In the genomic region with DNA sequence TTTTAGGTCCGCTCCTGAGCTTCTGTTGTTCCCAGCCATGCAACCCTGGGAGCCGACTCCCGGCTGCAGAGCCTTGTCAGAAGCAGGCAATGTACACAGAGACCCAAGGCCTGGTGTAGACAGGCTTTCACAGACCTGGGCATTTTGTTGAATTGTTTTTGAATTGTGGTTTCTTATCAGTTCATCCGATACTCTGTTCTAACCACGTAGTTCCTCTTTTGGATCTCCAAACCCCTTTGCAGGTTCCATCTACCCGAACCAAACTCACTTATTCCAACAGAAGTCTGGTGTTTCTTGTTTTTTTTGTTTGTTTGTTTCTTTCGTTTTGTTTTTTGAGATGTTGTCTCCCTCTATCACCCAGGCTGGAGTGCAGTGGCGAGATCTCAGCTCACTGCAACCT, we compare ENCODE assay signal across 14 cellular contexts. TPM values are rescaled to one million over a fixed set of nuclear protein-coding genes. Genes with fewer than 3 reads are reported as not detected.
A peak's percentile ranks its signal among the peaks of the same experiment; 100 is the strongest.
DNase-seq lines count a peak whose midpoint lies in the region; ATAC-seq and TF ChIP-seq lines count a peak whose summit lies in the region.
"Had no signal": no experiment of that assay in that cellular context is flagged by ENCODE, and none has a peak within 500 bp of the region (broad histone marks: within the 10 kb centered on the region; RNA-seq: fewer than 3 reads in every experiment).

No MANE protein-coding gene starts in this region.

- no peak for DNase-seq in activated CD8-positive, alpha-beta memory T cell treated with anti-CD3 and anti-CD28 coated beads, Interleukin-2, amount 10 ng/mL, durations not matched to agents 7 days and 5 days
- no peak for DNase-seq in activated CD8-positive, alpha-beta memory T cell treated with anti-CD3 and anti-CD28 coated beads, Interleukin-2, amount 50 U/mL, for 4 hours
- DNase-seq in HPDE6-E6E7 (ENCODE audit: extremely low spot score): no peak
- no peak for DNase-seq in hepatocyte (ENCODE audit: low spot score)
- no peak for DNase-seq in posterior cingulate gyrus
- DNase-seq: caudate nucleus, DMS53, substantia nigra had no signal

- H4K20me1 ChIP-seq in SU-DHL-6 (ENCODE audit: low read depth, low read length): no peaks in the 10 kb centered on the region
- H4K20me1 ChIP-seq in hepatocyte (ENCODE audit: insufficient read depth, poor library complexity, severe bottlenecking): no peaks in the 10 kb centered on the region

- peak overlapping the region; percentile 16 for H3K4me3 Mint-ChIP-seq in activated CD8-positive, alpha-beta memory T cell treated with anti-CD3 and anti-CD28 coated beads, Interleukin-2, amount 10 ng/mL, durations not matched to agents 7 days and 5 days
- H3K4me3 Mint-ChIP-seq in IgD-negative memory B cell: peak overlapping the region; percentile 58 to 91 (median 88)
- H3K4me3 Mint-ChIP-seq in stimulated activated memory B cell treated with anti-CD40 and anti-IgM and Interleukin-4, amounts not matched to agents 10 μg/mL and 1 μg/mL and 100 μg/mL, for 72 hours: peak overlapping the region; percentile 64
- H3K4me3 Mint-ChIP-seq: WTC11 had no signal

- intact Hi-C loops in posterior cingulate gyrus (cut with DNase I): no loop called here

- H3K9me2 ChIP-seq in SU-DHL-6 (replicated peaks; ENCODE audit: insufficient read depth, low read length) (no peaks in the 10 kb centered on the region), hepatocyte (replicated peaks; ENCODE audit: insufficient read depth) (no peaks in the 10 kb centered on the region)

- H3K36me3 ChIP-seq in SU-DHL-6 (ENCODE audit: low read length) (no peaks in the 10 kb centered on the region), hepatocyte (replicated peaks; ENCODE audit: insufficient read depth, low read depth) (no peaks in the 10 kb centered on the region)
- H3K36me3 ChIP-seq: esophagus muscularis mucosa had no signal

- TF ChIP-seq CTCF in SU-DHL-6 (IDR thresholded peaks at IDR 0.05; ENCODE audit: insufficient read depth, low read length, poor library complexity, severe bottlenecking): no peak
- no peak for TF ChIP-seq CTCF in hepatocyte (IDR thresholded peaks at IDR 0.05; ENCODE audit: poor library complexity)

- H3K4me3 ChIP-seq in SU-DHL-6 (ENCODE audit: insufficient read depth, low read length, poor library complexity, severe bottlenecking) (peak overlapping the region; percentile 39), hepatocyte (no peak overlapping the region)
- H3K4me3 ChIP-seq: esophagus muscularis mucosa had no signal

- CTCF ChIA-PET in activated CD8-positive, alpha-beta memory T cell treated with anti-CD3 and anti-CD28 coated beads, Interleukin-2, amount 10 ng/mL, durations not matched to agents 7 days and 5 days (lab: Charles Lee): no interaction called here

- H3K9me3 ChIP-seq in SU-DHL-6 (ENCODE audit: insufficient read depth, low read length): no peaks in the 10 kb centered on the region
- no peaks in the 10 kb centered on the region for H3K9me3 ChIP-seq in hepatocyte (ENCODE audit: low read depth)
- H3K9me3 ChIP-seq: esophagus muscularis mucosa had no signal

- H3K36me3 Mint-ChIP-seq in activated CD8-positive, alpha-beta memory T cell treated with anti-CD3 and anti-CD28 coated beads, Interleukin-2, amount 10 ng/mL, durations not matched to agents 7 days and 5 days: no peaks in the 10 kb centered on the region
- H3K36me3 Mint-ChIP-seq in IgD-negative memory B cell: peaks cover 4% of the 10 kb centered on the region
- no peaks in the 10 kb centered on the region for H3K36me3 Mint-ChIP-seq in stimulated activated memory B cell treated with anti-CD40 and anti-IgM and Interleukin-4, amounts not matched to agents 10 μg/mL and 1 μg/mL and 100 μg/mL, for 72 hours
- H3K36me3 Mint-ChIP-seq: WTC11 had no signal

- H3K4me2 ChIP-seq in SU-DHL-6 (ENCODE audit: low read depth, low read length, poor library complexity, severe bottlenecking) (peak overlapping the region; percentile 90), hepatocyte (no peak overlapping the region)

- H3K9me3 Mint-ChIP-seq in activated CD8-positive, alpha-beta memory T cell treated with anti-CD3 and anti-CD28 coated beads, Interleukin-2, amount 10 ng/mL, durations not matched to agents 7 days and 5 days (ENCODE audit: low read depth): no peaks in the 10 kb centered on the region
- H3K9me3 Mint-ChIP-seq in IgD-negative memory B cell: no peaks in the 10 kb centered on the region
- H3K9me3 Mint-ChIP-seq in stimulated activated memory B cell treated with anti-CD40 and anti-IgM and Interleukin-4, amounts not matched to agents 10 μg/mL and 1 μg/mL and 100 μg/mL, for 72 hours: peaks cover 3% of the 10 kb centered on the region
- H3K9me3 Mint-ChIP-seq: WTC11 had no signal

- 86% methylated on average over 8 of the region's 8 CpGs for WGBS in hepatocyte (ENCODE audit: low lambda C conversion rate, missing lambda C conversion rate)

- H3K27ac Mint-ChIP-seq in activated CD8-positive, alpha-beta memory T cell treated with anti-CD3 and anti-CD28 coated beads, Interleukin-2, amount 10 ng/mL, durations not matched to agents 7 days and 5 days: no peak overlapping the region
- H3K27ac Mint-ChIP-seq in IgD-negative memory B cell: peak overlapping the region; percentile 81 to 99 (median 83)
- H3K27ac Mint-ChIP-seq in stimulated activated memory B cell treated with anti-CD40 and anti-IgM and Interleukin-4, amounts not matched to agents 10 μg/mL and 1 μg/mL and 100 μg/mL, for 72 hours: peak overlapping the region; percentile 57
- H3K27ac Mint-ChIP-seq: WTC11 had no signal

- peak overlapping the region; percentile 60 for H3K9ac ChIP-seq in SU-DHL-6 (ENCODE audit: low read length)

- ATAC-seq in activated CD8-positive, alpha-beta memory T cell treated with anti-CD3 and anti-CD28 coated beads, Interleukin-2, amount 10 ng/mL, durations not matched to agents 7 days and 5 days: peak; percentile 45
- ATAC-seq in stimulated activated memory B cell treated with anti-CD40 and anti-IgM and Interleukin-4, amounts not matched to agents 10 μg/mL and 1 μg/mL and 100 μg/mL, for 72 hours: peak; percentile 83
- ATAC-seq: WTC11 had no signal

- H2AFZ ChIP-seq in SU-DHL-6 (ENCODE audit: low read depth, low read length, severe bottlenecking) (peak overlapping the region; percentile 14), hepatocyte (no peak overlapping the region)

- H3K27me3 Mint-ChIP-seq in activated CD8-positive, alpha-beta memory T cell treated with anti-CD3 and anti-CD28 coated beads, Interleukin-2, amount 10 ng/mL, durations not matched to agents 7 days and 5 days: no peaks in the 10 kb centered on the region
- peaks cover 3% of the 10 kb centered on the region for H3K27me3 Mint-ChIP-seq in IgD-negative memory B cell
- H3K27me3 Mint-ChIP-seq in stimulated activated memory B cell treated with anti-CD40 and anti-IgM and Interleukin-4, amounts not matched to agents 10 μg/mL and 1 μg/mL and 100 μg/mL, for 72 hours: no peaks in the 10 kb centered on the region

- H3F3A ChIP-seq in SU-DHL-6 (ENCODE audit: insufficient read depth): peaks cover 30% of the 10 kb centered on the region

- H3K4me1 ChIP-seq in hepatocyte (ENCODE audit: insufficient read depth): no peaks in the 10 kb centered on the region
- H3K4me1 ChIP-seq: esophagus muscularis mucosa had no signal

- peak overlapping the region; percentile 99 for H3K27ac ChIP-seq in SU-DHL-6 (ENCODE audit: low read depth, low read length)
- no peak overlapping the region for H3K27ac ChIP-seq in hepatocyte
- H3K27ac ChIP-seq: esophagus muscularis mucosa had no signal

- H3K79me2 ChIP-seq in SU-DHL-6 (ENCODE audit: insufficient read depth, low read length) (no peaks in the 10 kb centered on the region), hepatocyte (no peaks in the 10 kb centered on the region)

- H3K27me3 ChIP-seq in SU-DHL-6 (ENCODE audit: low read length) (no peaks in the 10 kb centered on the region), hepatocyte (no peaks in the 10 kb centered on the region)

- peaks cover 11% of the 10 kb centered on the region for H3K4me1 Mint-ChIP-seq in activated CD8-positive, alpha-beta memory T cell treated with anti-CD3 and anti-CD28 coated beads, Interleukin-2, amount 10 ng/mL, durations not matched to agents 7 days and 5 days
- H3K4me1 Mint-ChIP-seq in IgD-negative memory B cell: peaks cover 14 to 23% (median 17%) of the 10 kb centered on the region in 3 donors
- H3K4me1 Mint-ChIP-seq in stimulated activated memory B cell treated with anti-CD40 and anti-IgM and Interleukin-4, amounts not matched to agents 10 μg/mL and 1 μg/mL and 100 μg/mL, for 72 hours: peaks cover 25% of the 10 kb centered on the region

RNA-seq across cellular contexts. Expression of a gene that starts 6.3 kb away (rescaled TPM):
- 10 to 100 TPM; 30.5 to 32.7 TPM for total RNA-seq in activated CD8-positive, alpha-beta memory T cell treated with anti-CD3 and anti-CD28 coated beads, Interleukin-2, amount 10 ng/mL, durations not matched to agents 7 days and 5 days
- polyA plus RNA-seq in IgD-negative memory B cell (6.7 TPM), hepatocyte (16.5 and 22.1 TPM in 2 replicates)
- 37.1 and 40.2 TPM in 2 replicates for total RNA-seq in hepatocyte

RNA-seq across cellular contexts. Expression of a gene that starts 12.5 kb away (rescaled TPM):
- total RNA-seq in activated CD8-positive, alpha-beta memory T cell treated with anti-CD3 and anti-CD28 coated beads, Interleukin-2, amount 10 ng/mL, durations not matched to agents 7 days and 5 days: not detected
- 1.4 TPM for polyA plus RNA-seq in IgD-negative memory B cell
- total RNA-seq in hepatocyte: not detected in 2 replicates
- not detected in 2 replicates for polyA plus RNA-seq in hepatocyte
- total RNA-seq: esophagus muscularis mucosa, mucosa of gallbladder had no signal

RNA-seq across cellular contexts. Expression of a gene that starts 53.9 kb away (rescaled TPM):
- 1 to 10 TPM in 1 of 2 experiments, under 1 TPM in 1; 0.80 to 2.5 TPM for total RNA-seq in activated CD8-positive, alpha-beta memory T cell treated with anti-CD3 and anti-CD28 coated beads, Interleukin-2, amount 10 ng/mL, durations not matched to agents 7 days and 5 days
- polyA plus RNA-seq in IgD-negative memory B cell (0.63 TPM), hepatocyte (not detected in 2 replicates)
- 0.44 TPM in 1 of 2 replicates, not detected in the other for total RNA-seq in hepatocyte

Comparison
In these comparisons a context has a peak if more than half of its experiments do, and no peak if none do; other contexts are left out.
1. H3K4me3 Mint-ChIP-seq: peak in every context shown above with its lines; median percentile 88 in IgD-negative memory B cell; 64 in stimulated activated memory B cell treated with anti-CD40 and anti-IgM and Interleukin-4, amounts not matched to agents 10 μg/mL and 1 μg/mL and 100 μg/mL, for 72 hours; 16 in activated CD8-positive, alpha-beta memory T cell treated with anti-CD3 and anti-CD28 coated beads, Interleukin-2, amount 10 ng/mL, durations not matched to agents 7 days and 5 days.